Comparison of ENCODE assay signal across 17 cellular contexts in genomic region chr5:16572289-16573015, GRCh38. TPM values are rescaled to one million over a fixed set of nuclear protein-coding genes. Genes with fewer than 3 reads are reported as not detected.
DNase-seq lines count a peak whose midpoint lies in the region; ATAC-seq and TF ChIP-seq lines count a peak whose summit lies in the region.
"Had no signal": no experiment of that assay in that cellular context is flagged by ENCODE, and none has a peak within 500 bp of the region (broad histone marks: within the 10 kb centered on the region; RNA-seq: fewer than 3 reads in every experiment).

No MANE protein-coding gene starts in this region.

- TF ChIP-seq EP300 in esophagus muscularis mucosa (IDR thresholded peaks at IDR 0.05) (no peak), suprapubic skin (IDR thresholded peaks at IDR 0.05) (no peak)

- H3K27me3 ChIP-seq in esophagus muscularis mucosa (no peaks in the 10 kb centered on the region), gastrocnemius medialis (no peaks in the 10 kb centered on the region), suprapubic skin (no peaks in the 10 kb centered on the region)
- H3K27me3 ChIP-seq: BE2C had no signal

- H3K9me3 ChIP-seq in T-helper 17 cell (ENCODE audit: control insufficient read depth, low read length, poor library complexity, severe bottlenecking) (no peaks in the 10 kb centered on the region), esophagus muscularis mucosa (no peaks in the 10 kb centered on the region), gastrocnemius medialis (no peaks in the 10 kb centered on the region), suprapubic skin (no peaks in the 10 kb centered on the region)
- H3K9me3 ChIP-seq: BE2C, Caco-2 had no signal

- TF ChIP-seq POLR2A in esophagus muscularis mucosa (IDR thresholded peaks at IDR 0.05; ENCODE audit: low read depth) (no peak), gastrocnemius medialis (IDR thresholded peaks at IDR 0.05) (no peak), suprapubic skin (IDR thresholded peaks at IDR 0.05) (no peak)

- H3K36me3 ChIP-seq in esophagus muscularis mucosa (no peaks in the 10 kb centered on the region), gastrocnemius medialis (no peaks in the 10 kb centered on the region), suprapubic skin (no peaks in the 10 kb centered on the region)
- H3K36me3 ChIP-seq: BE2C had no signal

- in situ Hi-C loops in gastrocnemius medialis (cut with MboI; ENCODE audit: low sequenced_read_pairs in 4 of 4) = no loop called here

- TF ChIP-seq CTCF in C4-2B (conservative IDR thresholded peaks at IDR 0.05) (no peak), esophagus muscularis mucosa (IDR thresholded peaks at IDR 0.05) (no peak), gastrocnemius medialis (IDR thresholded peaks at IDR 0.05 in 4 of 5, conservative IDR thresholded peaks at IDR 0.05 in 1 of 5) (no peak), suprapubic skin (IDR thresholded peaks at IDR 0.05) (no peak)

- H3K36me3 Mint-ChIP-seq in T-helper 17 cell (ENCODE audit: low read depth) = peaks cover 6% of the 10 kb centered on the region

- H3K4me1 ChIP-seq in esophagus muscularis mucosa (peaks cover 0 to 14% (median 0%) of the 10 kb centered on the region in 4 donors), gastrocnemius medialis (peaks cover 15 to 29% of the 10 kb centered on the region in 2 donors), suprapubic skin (peaks cover 14% of the 10 kb centered on the region)

- DNase-seq in T-helper 17 cell (no peak), esophagus muscularis mucosa (ENCODE audit: extremely low spot score) (peak; percentile 72), gastrocnemius medialis (peak; percentile 10 to 48), suprapubic skin (ENCODE audit: low spot score in 2 of 2) (no peak), LoVo (ENCODE audit: low spot score) (no peak), NCI-H2196 treated with DMSO at 0.1 percent for 48 hours (lab: John Stamatoyannopoulos, UW; ENCODE audit: unreplicated experiment) (no peak)
- no peak for DNase-seq in stimulated activated CD4-positive, alpha-beta T cell treated with anti-CD3 and anti-CD28 coated beads, Interleukin-15, amount 100 ng/mL, for 24 hours
- DNase-seq: ACHN; BE2C; C1 segment of cervical spinal cord; Caco-2; CD4-positive, alpha-beta T cell; HCEC 1CT; IMR-90 had no signal

- no peak for ATAC-seq in T-helper 17 cell
- ATAC-seq in gastrocnemius medialis = peak; percentile 37 to 60
- ATAC-seq: GM23338 had no signal

- H3K27ac Mint-ChIP-seq in T-helper 17 cell = peak overlapping the region; percentile 86
- H3K27ac Mint-ChIP-seq: GM23338 had no signal

- H3K27ac ChIP-seq in C4-2B = peak overlapping the region; percentile 46
- H3K27ac ChIP-seq in esophagus muscularis mucosa (replicated peaks in 1 of 4) = no peak overlapping the region
- peak overlapping the region; percentile 28 to 77 (median 44) for H3K27ac ChIP-seq in gastrocnemius medialis
- no peak overlapping the region for H3K27ac ChIP-seq in suprapubic skin
- H3K27ac ChIP-seq: HL-60 had no signal

- H3K4me3 Mint-ChIP-seq in T-helper 17 cell = no peak overlapping the region
- H3K4me3 Mint-ChIP-seq: CD4-positive, alpha-beta T cell; GM23338 had no signal

- intact Hi-C loops in esophagus muscularis mucosa (cut with DNase I) = no loop called here
- intact Hi-C loops in gastrocnemius medialis (cut with DNase I; ENCODE audit: low total_unique reads) = loop anchor here (10.0 kb wide), 1 partner anchor 612 kb away; no protein-coding TSS in a partner anchor

- no peaks in the 10 kb centered on the region for H3K27me3 Mint-ChIP-seq in T-helper 17 cell
- H3K27me3 Mint-ChIP-seq: CD4-positive, alpha-beta T cell had no signal

- WGBS in esophagus muscularis mucosa = 92% methylated on average over 19 of the region's 19 CpGs
- WGBS in suprapubic skin = 94% methylated on average over 19 of the region's 19 CpGs

- H3K4me3 ChIP-seq in esophagus muscularis mucosa (no peak overlapping the region), gastrocnemius medialis (no peak overlapping the region), suprapubic skin (no peak overlapping the region)
- H3K4me3 ChIP-seq: GM23338 had no signal

- H3K4me1 Mint-ChIP-seq in T-helper 17 cell = peaks cover 22% of the 10 kb centered on the region

RNA-seq across cellular contexts. Expression of gene RETREG1, which starts 44.3 kb away (rescaled TPM):
- 10 to 100 TPM; 30.2 to 37.8 TPM for total RNA-seq in T-helper 17 cell
- total RNA-seq in esophagus muscularis mucosa = 10 to 100 TPM in 2 of 4 donors, 1 to 10 TPM in 2; 7.5 to 13.0 (median 10.3) TPM
- 100 to 1,000 TPM in 3 of 4 donors, 10 to 100 TPM in 1; 94.2 to 380 (median 305) TPM for total RNA-seq in gastrocnemius medialis
- total RNA-seq in suprapubic skin = 10 to 100 TPM; 24.7 to 47.3 (median 31.4) TPM
- total RNA-seq: IMR-90 had no signal

Comparison
In these comparisons a context has a peak if more than half of its experiments do, and no peak if none do; other contexts are left out.
1. H3K27ac ChIP-seq: peak in C4-2B (single experiment) and gastrocnemius medialis (4 of 4); none in esophagus muscularis mucosa (0 of 4) and suprapubic skin (single experiment).
2. DNase-seq: peak in esophagus muscularis mucosa (single experiment) and gastrocnemius medialis (2 of 2); none in T-helper 17 cell (0 of 3), suprapubic skin (0 of 2), stimulated activated CD4-positive, alpha-beta T cell treated with anti-CD3 and anti-CD28 coated beads, Interleukin-15, amount 100 ng/mL, for 24 hours (single experiment), LoVo (single experiment) and NCI-H2196 treated with DMSO at 0.1 percent for 48 hours (single experiment).